21 cellular contexts compared by ENCODE assay signal in genomic region chr1:178102218-178102617, GRCh38. TPM values are rescaled to one million over a fixed set of nuclear protein-coding genes. Genes with fewer than 3 reads are reported as not detected.
DNase-seq lines count a peak whose midpoint lies in the region; ATAC-seq, FAIRE-seq and TF ChIP-seq lines count a peak whose summit lies in the region.
"Had no signal": no experiment of that assay in that cellular context is flagged by ENCODE, and none has a peak within 500 bp of the region (broad histone marks: within the 10 kb centered on the region; RNA-seq: fewer than 3 reads in every experiment).

No MANE protein-coding gene starts in this region.

- H3K4ac ChIP-seq in trophoblast cell (ENCODE audit: low read depth, low read length), result peak overlapping the region; percentile 97

- H3K27ac ChIP-seq in left lung (no peak overlapping the region), trophoblast cell (ENCODE audit: low read depth, low read length) (no peak overlapping the region), esophagus squamous epithelium (no peak overlapping the region)
- H3K27ac ChIP-seq: HL-60 had no signal

- peak overlapping the region; percentile 84 for H3K18ac ChIP-seq in trophoblast cell (ENCODE audit: low read length)

- peak overlapping the region; percentile 73 for H4K91ac ChIP-seq in trophoblast cell (ENCODE audit: low read depth, low read length)

- peak overlapping the region; percentile 87 for H2BK12ac ChIP-seq in trophoblast cell (ENCODE audit: low read length)

- no peak overlapping the region for H3K9ac ChIP-seq in trophoblast cell (ENCODE audit: low read length)

- no peak overlapping the region for H4K8ac ChIP-seq in trophoblast cell (ENCODE audit: low read depth, low read length)

- no peak overlapping the region for H2AFZ ChIP-seq in trophoblast cell (ENCODE audit: insufficient read depth, low read length, poor library complexity)

- ATAC-seq in left lung (peak; percentile 74), GM21360 (IDR thresholded peaks at IDR 0.05; ENCODE audit: unreplicated experiment) (no peak)
- ATAC-seq: K562 had no signal

- H2BK120ac ChIP-seq in trophoblast cell (ENCODE audit: insufficient read depth, low read length, poor library complexity), result no peak overlapping the region

- H3K27me3 ChIP-seq in left lung, result no peaks in the 10 kb centered on the region
- H3K27me3 ChIP-seq in trophoblast cell (ENCODE audit: insufficient read depth, low read length), result no peaks in the 10 kb centered on the region
- no peaks in the 10 kb centered on the region for H3K27me3 ChIP-seq in esophagus squamous epithelium

- intact Hi-C loops in left lung (cut with DNase I) (no loop called here), esophagus squamous epithelium (cut with DNase I) (no loop called here)

- H3K4me3 ChIP-seq in left lung (no peak overlapping the region), trophoblast cell (ENCODE audit: low read depth, low read length) (no peak overlapping the region), esophagus squamous epithelium (no peak overlapping the region)
- H3K4me3 ChIP-seq: K562 had no signal

- in situ Hi-C loops in ACHN (cut with HindIII; ENCODE audit: low pct_ligation_motif_present, low pct_unique_long_range_greater_than_20kb, low sequenced_read_pairs), result no loop called here

- H3K79me2 ChIP-seq in trophoblast cell (ENCODE audit: control insufficient read depth, insufficient read depth, low read length, poor library complexity), result no peaks in the 10 kb centered on the region

- no peak overlapping the region for H3K14ac ChIP-seq in trophoblast cell (ENCODE audit: low read length)

- peak overlapping the region; percentile 63 for H2BK5ac ChIP-seq in trophoblast cell (ENCODE audit: low read depth, low read length, poor library complexity)

- peak; percentile 29 for FAIRE-seq in RCC 7860 (lab: Jason Lieb, UNC)
- FAIRE-seq: GM12892, K562 had no signal

- H3K4me2 ChIP-seq in trophoblast cell (ENCODE audit: low read length), result no peak overlapping the region
- H3K4me2 ChIP-seq: SK-N-SH had no signal

- TF ChIP-seq CTCF in left lung (IDR thresholded peaks at IDR 0.05), result no peak
- no peak for TF ChIP-seq CTCF in esophagus squamous epithelium (IDR thresholded peaks at IDR 0.05)

- DNase-seq in ACHN (peak; percentile 40), RCC 7860 (ENCODE audit: low spot score) (no peak), left lung (peak in 1 of 2 donors; percentile 37), trophoblast cell (peak in 1 of 2 donors; percentile 14), NCI-H187 treated with DMSO at 0.1 percent for 48 hours (lab: John Stamatoyannopoulos, UW) (no peak), esophagus squamous epithelium (lab: John Stamatoyannopoulos, UW) (no peak)
- DNase-seq: C1 segment of cervical spinal cord; CD8-positive, alpha-beta memory T cell; DMS79; H9; NCI-H1417 treated with DMSO at 0.1 percent for 48 hours; NCI-H1930; NCI-H345; NCI-H524 treated with DMSO at 0.1 percent for 48 hours; RPMI8226; SHP77 treated with DMSO at 0.1 percent for 48 hours; SK-N-SH had no signal

- H3K4me1 ChIP-seq in left lung (peaks cover 18 to 25% of the 10 kb centered on the region in 2 donors), trophoblast cell (ENCODE audit: control insufficient read depth in 1 of 2, insufficient read depth in 2 of 2, low read length in 2 of 2) (peaks cover 0 to 2% of the 10 kb centered on the region in 2 experiments), esophagus squamous epithelium (peaks cover 0 to 46% (median 3%) of the 10 kb centered on the region in 3 donors)

- no CpG with 5 or more reads among the region's 4 CpGs for WGBS in trophoblast cell (ENCODE audit: extremely low coverage, insufficient coverage, insufficient read length)
- WGBS in esophagus squamous epithelium, 2 donors, result 89 to 94% methylated on average over 4 of the region's 4 CpGs

- TF ChIP-seq POLR2A in esophagus squamous epithelium (IDR thresholded peaks at IDR 0.05), result no peak

- H3K23ac ChIP-seq in trophoblast cell (ENCODE audit: low read length), result no peak overlapping the region

- peak overlapping the region; percentile 69 for H2AK5ac ChIP-seq in trophoblast cell (ENCODE audit: low read length)

- H3K9me3 ChIP-seq in left lung, result no peaks in the 10 kb centered on the region
- no peaks in the 10 kb centered on the region for H3K9me3 ChIP-seq in trophoblast cell (ENCODE audit: insufficient read depth, low read depth, low read length)
- no peaks in the 10 kb centered on the region for H3K9me3 ChIP-seq in esophagus squamous epithelium
- H3K9me3 ChIP-seq: SK-N-SH had no signal

- peaks cover 2% of the 10 kb centered on the region for H3K79me1 ChIP-seq in trophoblast cell (ENCODE audit: low read length)

- H4K12ac ChIP-seq in trophoblast cell (ENCODE audit: low read depth, low read length), result no peak overlapping the region

- H3K36me3 ChIP-seq in left lung (no peaks in the 10 kb centered on the region), trophoblast cell (ENCODE audit: control insufficient read depth in 1 of 2, insufficient read depth in 2 of 2, low read length in 2 of 2) (no peaks in the 10 kb centered on the region), esophagus squamous epithelium (no peaks in the 10 kb centered on the region)

RNA-seq across cellular contexts. Expression of gene RASAL2, which starts 8.3 kb away (rescaled TPM):
- total RNA-seq in left lung, result 10 to 100 TPM; 27.5 to 30.2 TPM
- 75.5 and 79.8 TPM in 2 replicates for polyA plus RNA-seq in trophoblast cell (2013)
- total RNA-seq in esophagus squamous epithelium, result 10 to 100 TPM; 20.4 to 29.8 (median 25.5) TPM
- polyA plus RNA-seq: CD8-positive, alpha-beta memory T cell had no signal
